18 cellular contexts compared by ENCODE assay signal in genomic region chr2:190353537-190353899, GRCh38. TPM values are rescaled to one million over a fixed set of nuclear protein-coding genes. Genes with fewer than 3 reads are reported as not detected.
DNase-seq lines count a peak whose midpoint lies in the region; ATAC-seq and TF ChIP-seq lines count a peak whose summit lies in the region.
"Had no signal": no experiment of that assay in that cellular context is flagged by ENCODE, and none has a peak within 500 bp of the region (broad histone marks: within the 10 kb centered on the region; RNA-seq: fewer than 3 reads in every experiment).

No MANE protein-coding gene starts in this region.

- peaks cover 3 to 10% (median 10%) of the 10 kb centered on the region in 3 donors for H3K36me3 Mint-ChIP-seq in immature natural killer cell
- H3K36me3 Mint-ChIP-seq: T-cell had no signal

- H3K27ac Mint-ChIP-seq in immature natural killer cell: peak overlapping the region in 4 of 6 donors; percentile 20 to 77 (median 65)
- H3K27ac Mint-ChIP-seq: T-cell had no signal

- peak overlapping the region; percentile 41 for H3K4me2 ChIP-seq in parathyroid adenoma (ENCODE audit: low read length)

- peaks cover 13 to 27% of the 10 kb centered on the region in 2 donors for H3K4me1 Mint-ChIP-seq in immature natural killer cell

- H3K4me1 ChIP-seq in left ventricle myocardium inferior (peaks cover 44% of the 10 kb centered on the region), parathyroid adenoma (peaks cover 60% of the 10 kb centered on the region), uterus (no peaks in the 10 kb centered on the region)

- H2AFZ ChIP-seq in parathyroid adenoma: no peak overlapping the region

- peaks cover 0 to under 1% (median 0%) of the 10 kb centered on the region in 3 donors for H3K27me3 Mint-ChIP-seq in immature natural killer cell (ENCODE audit: low read depth in 3 of 3)
- H3K27me3 Mint-ChIP-seq: T-cell had no signal

- H3K36me3 ChIP-seq in left ventricle myocardium inferior (no peaks in the 10 kb centered on the region), parathyroid adenoma (ENCODE audit: control insufficient read depth, insufficient read depth, low read length) (no peaks in the 10 kb centered on the region), uterus (no peaks in the 10 kb centered on the region)
- H3K36me3 ChIP-seq: thoracic aorta had no signal

- H3K9me3 Mint-ChIP-seq in immature natural killer cell: no peaks in the 10 kb centered on the region
- H3K9me3 Mint-ChIP-seq: T-cell had no signal

- H3K4me3 Mint-ChIP-seq in immature natural killer cell: peak overlapping the region in 1 of 5 donors; percentile 27
- H3K4me3 Mint-ChIP-seq: T-cell had no signal

- H3K4me3 ChIP-seq in left ventricle myocardium inferior (no peak overlapping the region), parathyroid adenoma (ENCODE audit: low read depth, low read length) (no peak overlapping the region), uterus (no peak overlapping the region), foreskin fibroblast (ENCODE audit: low read depth in 1 of 2, low read length in 2 of 2) (no peak overlapping the region)
- H3K4me3 ChIP-seq: thoracic aorta had no signal

- DNase-seq in left ventricle myocardium inferior: no peak
- no peak for DNase-seq in Right ventricle myocardium superior
- DNase-seq in immature natural killer cell: no peak
- no peak for DNase-seq in uterus
- no peak for DNase-seq in foreskin fibroblast
- DNase-seq in stimulated activated CD4-positive, alpha-beta T cell treated with anti-CD3 and anti-CD28 coated beads, Interleukin-15, amount 100 ng/mL, for 24 hours: no peak
- DNase-seq in KG1 (lab: John Stamatoyannopoulos, UW): no peak
- DNase-seq: activated CD4-positive, alpha-beta T cell treated with anti-CD3 and anti-CD28 coated beads, Interleukin-2, amount 50 U/mL, for 4 hours; activated naive CD4-positive, alpha-beta T cell treated with anti-CD3 and anti-CD28 coated beads, Interleukin-2, amount 50 U/mL, for 16 hours; dermis blood vessel endothelial cell; GF-D8; Karpas-422; NCI-H1105; NCI-H2107; stimulated activated CD8-positive, alpha-beta memory T cell treated with anti-CD3 and anti-CD28 coated beads, Interleukin-4, amount 100 ng/mL, for 48 hours; T-cell had no signal

- H3K9ac ChIP-seq in parathyroid adenoma: no peak overlapping the region

- ATAC-seq in Right ventricle myocardium superior (ENCODE audit: poor library complexity): no peak
- ATAC-seq: T-cell had no signal

- peak overlapping the region; percentile 41 for H3K27ac ChIP-seq in left ventricle myocardium inferior (replicated peaks)
- peak overlapping the region; percentile 95 for H3K27ac ChIP-seq in parathyroid adenoma
- peak overlapping the region; percentile 50 to 52 for H3K27ac ChIP-seq in uterus

- TF ChIP-seq CTCF in left ventricle myocardium inferior (IDR thresholded peaks at IDR 0.05; ENCODE audit: borderline replicate concordance) (no peak), parathyroid adenoma (IDR thresholded peaks at IDR 0.05) (no peak), uterus (IDR thresholded peaks at IDR 0.05) (no peak), foreskin fibroblast (IDR thresholded peaks at IDR 0.05; ENCODE audit: low read depth, low read length) (no peak)

- no peaks in the 10 kb centered on the region for H3K27me3 ChIP-seq in left ventricle myocardium inferior (ENCODE audit: low read depth)
- no peaks in the 10 kb centered on the region for H3K27me3 ChIP-seq in parathyroid adenoma (ENCODE audit: control insufficient read depth, insufficient read depth, low read length)
- H3K27me3 ChIP-seq in uterus: no peaks in the 10 kb centered on the region

- no peak for TF ChIP-seq POLR2A in uterus (IDR thresholded peaks at IDR 0.05)

- no peaks in the 10 kb centered on the region for H3K9me3 ChIP-seq in left ventricle myocardium inferior (replicated peaks)
- H3K9me3 ChIP-seq in parathyroid adenoma (ENCODE audit: control insufficient read depth, low read length): no peaks in the 10 kb centered on the region
- no peaks in the 10 kb centered on the region for H3K9me3 ChIP-seq in uterus
- H3K9me3 ChIP-seq: thoracic aorta had no signal

- intact Hi-C loops in left ventricle myocardium inferior (cut with micrococcal nuclease) (no loop called here), Right ventricle myocardium superior (cut with DNase I) (no loop called here), uterus (cut with DNase I; ENCODE audit: low total_unique reads) (no loop called here)

- peaks cover 19% of the 10 kb centered on the region for H3K79me2 ChIP-seq in parathyroid adenoma

RNA-seq across cellular contexts. Expression of gene INPP1, which starts 10.1 kb away (rescaled TPM):
- 15.0 TPM for total RNA-seq in left ventricle myocardium inferior
- 17.6 TPM for total RNA-seq in Right ventricle myocardium superior
- 10 to 100 TPM in 2 of 3 donors, 1 to 10 TPM in 1; 7.6 to 19.3 (median 13.4) TPM for polyA plus RNA-seq in immature natural killer cell
- 10 to 100 TPM in 3 of 4 donors, 1 to 10 TPM in 1; 2.1 to 40.2 (median 23.5) TPM for total RNA-seq in uterus

RNA-seq across cellular contexts. Expression of gene HIBCH, which starts 33.9 kb away (rescaled TPM):
- total RNA-seq in left ventricle myocardium inferior (24.5 TPM), Right ventricle myocardium superior (22.5 TPM), uterus (10 to 100 TPM in 3 of 4 donors, 1 to 10 TPM in 1; 9.1 to 53.9 (median 26.9) TPM)
- 10 to 100 TPM; 15.2 to 26.8 (median 21.4) TPM for polyA plus RNA-seq in immature natural killer cell

RNA-seq across cellular contexts. Expression of gene MFSD6, which starts 54.6 kb away (rescaled TPM):
- total RNA-seq in left ventricle myocardium inferior: 21.4 TPM
- total RNA-seq in Right ventricle myocardium superior: 21.8 TPM
- 10 to 100 TPM in 1 of 3 donors, 1 to 10 TPM in 2; 7.3 to 35.1 (median 8.5) TPM for polyA plus RNA-seq in immature natural killer cell
- total RNA-seq in uterus: 10 to 100 TPM in 3 of 4 donors, 1 to 10 TPM in 1; 3.6 to 30.3 (median 28.4) TPM

Comparison
In these comparisons a context has a peak if more than half of its experiments do, and no peak if none do; other contexts are left out.
1. H3K27ac ChIP-seq: peak in every context shown above with its lines; median percentile 95 in parathyroid adenoma; 51 in uterus; 41 in left ventricle myocardium inferior.